Comparison of ENCODE assay signal across 8 cellular contexts in genomic region chr7:56074371-56074791, GRCh38. TPM values are rescaled to one million over a fixed set of nuclear protein-coding genes. Genes with fewer than 3 reads are reported as not detected.
DNase-seq lines count a peak whose midpoint lies in the region; ATAC-seq and TF ChIP-seq lines count a peak whose summit lies in the region.

No MANE protein-coding gene starts in this region.

- H3K4me3 Mint-ChIP-seq in activated B cell treated with CpG ODN at 0.5 μM for 24 hours: no peak overlapping the region

- peak; percentile 86 for DNase-seq in AG20443 (ENCODE audit: low spot score)
- DNase-seq in NCI-H2227 (lab: John Stamatoyannopoulos, UW; ENCODE audit: unreplicated experiment): peak; percentile 78
- peak; percentile 64 for DNase-seq in activated B cell treated with CpG ODN at 0.5 μM for 24 hours
- DNase-seq in cardiac fibroblast (ENCODE audit: low read depth in 2 of 2): peak; percentile 89 to 90
- DNase-seq in kidney glomerular epithelial cell (lab: John Stamatoyannopoulos, UW): peak; percentile 85
- DNase-seq in stimulated activated CD4-positive, alpha-beta T cell treated with anti-CD3 and anti-CD28 coated beads, Interleukin-2, amount 100 ng/mL, for 48 hours: peak; percentile 67 to 69

- intact Hi-C loops in activated B cell treated with CpG ODN at 0.5 μM for 24 hours (cut with micrococcal nuclease): loop anchor here (1.0 to 10.0 kb wide), 5 partner anchors 10 to 794 kb away; partner anchors contain the start of gene SUMF2

- CTCF ChIA-PET in activated B cell treated with CpG ODN at 0.5 μM for 24 hours (lab: Charles Lee): interaction anchor here (0.6 to 4.2 kb wide), 16 partner anchors 9 to 797 kb away, joined by 3 to 53 read pairs (median 4); partner anchors contain the start of genes CHCHD2 and SUMF2

- H3K27me3 Mint-ChIP-seq in activated B cell treated with CpG ODN at 0.5 μM for 24 hours: no peaks in the 10 kb centered on the region

- H3K27ac Mint-ChIP-seq in activated B cell treated with CpG ODN at 0.5 μM for 24 hours: no peak overlapping the region

- ATAC-seq in GM18873 (IDR thresholded peaks at IDR 0.05; ENCODE audit: low FRiP score, unreplicated experiment): peak; percentile 56
- ATAC-seq in HG03095 (IDR thresholded peaks at IDR 0.05; ENCODE audit: unreplicated experiment): peak; percentile 95
- peak; percentile 94 for ATAC-seq in activated B cell treated with CpG ODN at 0.5 μM for 24 hours (ENCODE audit: low read depth)

- H3K36me3 Mint-ChIP-seq in activated B cell treated with CpG ODN at 0.5 μM for 24 hours (ENCODE audit: low read depth): peaks cover 48% of the 10 kb centered on the region

- H3K9me3 Mint-ChIP-seq in activated B cell treated with CpG ODN at 0.5 μM for 24 hours: no peaks in the 10 kb centered on the region

- TF ChIP-seq CTCF in activated B cell treated with CpG ODN at 0.5 μM for 24 hours (IDR thresholded peaks at IDR 0.05) (no peak), cardiac fibroblast (IDR thresholded peaks at IDR 0.05; ENCODE audit: low read depth, low read length) (peak; percentile 95)

- peaks cover 4% of the 10 kb centered on the region for H3K4me1 Mint-ChIP-seq in activated B cell treated with CpG ODN at 0.5 μM for 24 hours

- POLR2A ChIA-PET in activated B cell treated with CpG ODN at 0.5 μM for 24 hours (lab: Charles Lee): interaction anchor here (0.6 to 1.5 kb wide), 4 partner anchors 23 to 500 kb away, joined by 3 to 5 read pairs (median 4); partner anchors contain the start of genes CCT6A and PSPH

- H3K4me3 ChIP-seq in cardiac fibroblast (replicated peaks in 1 of 2; ENCODE audit: low read depth in 2 of 2, low read length in 2 of 2): no peak overlapping the region

RNA-seq across cellular contexts. Expression of gene SUMF2, which starts 10.3 kb away (rescaled TPM):
- 91.1 and 103 TPM in 2 replicates for total RNA-seq in activated B cell treated with CpG ODN at 0.5 μM for 24 hours

RNA-seq across cellular contexts. Expression of gene PHKG1, which starts 18.4 kb away (rescaled TPM):
- total RNA-seq in activated B cell treated with CpG ODN at 0.5 μM for 24 hours: 2.0 and 3.4 TPM in 2 replicates

RNA-seq across cellular contexts. Expression of gene CCT6A, which starts 22.8 kb away (rescaled TPM):
- 149 and 158 TPM in 2 replicates for total RNA-seq in activated B cell treated with CpG ODN at 0.5 μM for 24 hours

RNA-seq across cellular contexts. Expression of gene PSPH, which starts 23.1 kb away (rescaled TPM):
- total RNA-seq in activated B cell treated with CpG ODN at 0.5 μM for 24 hours: 7.9 and 9.0 TPM in 2 replicates

RNA-seq across cellular contexts. Expression of gene CHCHD2, which starts 31.9 kb away (rescaled TPM):
- total RNA-seq in activated B cell treated with CpG ODN at 0.5 μM for 24 hours: 309 and 350 TPM in 2 replicates
